In the genomic region with DNA sequence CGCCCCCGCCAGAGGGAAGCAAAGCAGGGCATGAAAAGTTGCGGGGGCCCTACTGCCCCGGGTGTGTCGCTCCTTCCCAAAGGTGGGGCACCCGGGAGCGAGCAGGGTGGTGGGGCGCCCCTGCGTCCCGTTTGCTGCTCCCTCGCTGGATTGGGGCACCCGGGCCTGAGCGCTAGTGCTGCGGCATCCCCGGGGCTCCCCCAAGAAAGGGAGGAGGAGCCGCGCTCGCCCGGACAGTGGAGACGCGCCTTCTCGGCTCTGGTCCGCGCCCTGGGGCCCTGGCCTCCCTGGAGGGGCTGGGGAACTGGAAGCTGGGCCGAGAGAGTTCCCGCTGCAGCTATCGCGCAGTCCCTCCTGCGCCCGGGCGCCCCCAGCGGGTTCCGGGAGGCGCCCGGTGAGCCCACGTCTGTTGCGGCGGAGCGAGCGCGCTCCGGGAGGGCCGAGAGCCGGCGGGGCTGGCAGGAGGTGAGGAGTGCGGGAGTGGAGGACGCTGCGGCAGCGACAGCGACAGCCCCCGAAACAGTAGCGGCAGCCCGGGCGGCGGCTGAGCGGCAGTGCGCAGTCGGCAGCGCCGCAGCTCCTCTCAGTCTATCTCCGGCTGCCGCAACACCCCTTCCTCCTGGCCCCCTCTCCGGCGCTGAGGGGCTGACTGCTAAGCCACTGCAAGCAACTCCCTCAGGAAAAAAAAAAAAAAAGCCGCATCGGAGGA, we compare ENCODE assay signal across 8 cellular contexts. TPM values are rescaled to one million over a fixed set of nuclear protein-coding genes. Genes with fewer than 3 reads are reported as not detected.
A peak's percentile ranks its signal among the peaks of the same experiment; 100 is the strongest.
DNase-seq lines count a peak whose midpoint lies in the region; ATAC-seq and TF ChIP-seq lines count a peak whose summit lies in the region.

No MANE protein-coding gene starts in this region.

- H3K27me3 Mint-ChIP-seq in Caco-2 (ENCODE audit: insufficient read depth, unreplicated experiment): peaks cover 35% of the 10 kb centered on the region
- H3K27me3 Mint-ChIP-seq in mesothelial cell of epicardium (ENCODE audit: low read depth): peaks cover 74% of the 10 kb centered on the region

- POLR2A ChIA-PET in Caco-2 (lab: Charles Lee): no interaction called here

- CTCF ChIA-PET in Caco-2 (lab: Charles Lee): interaction anchor here (1.1 kb wide), 1 partner anchor 29 kb away, joined by 4 read pairs; no protein-coding TSS in a partner anchor

- H3K9me3 Mint-ChIP-seq in Caco-2 (ENCODE audit: unreplicated experiment) (no peaks in the 10 kb centered on the region), mesothelial cell of epicardium (no peaks in the 10 kb centered on the region)

- ATAC-seq in SK-N-SH treated with all-trans-retinoic acid at 6 μM for 48 hours (peak; percentile 83), HG03565 (IDR thresholded peaks at IDR 0.05; ENCODE audit: unreplicated experiment) (no peak)

- H3K27ac ChIP-seq in tibial artery: peak overlapping the region; percentile 38 to 67

- intact Hi-C loops in Caco-2 (cut with micrococcal nuclease; ENCODE audit: unreplicated experiment): loop anchor here (10.0 kb wide), 1 partner anchor 720 kb away; no protein-coding TSS in a partner anchor
- intact Hi-C loops in tibial artery (cut with DNase I; ENCODE audit: low total_unique reads): no loop called here

- BruUV-seq in Caco-2 (replicated peaks; lab: Mats Ljungman, UMichigan): no TSS peak

- H3K9me3 ChIP-seq in Caco-2: no peaks in the 10 kb centered on the region
- H3K9me3 ChIP-seq in tibial artery: no peaks in the 10 kb centered on the region

- 0 out of 2 replicates have a peak, but pooled peaks cover 3% of the 10 kb centered on the region for H3K4me1 ChIP-seq in Caco-2
- H3K4me1 ChIP-seq in tibial artery: peaks cover 0 to 18% (median 8%) of the 10 kb centered on the region in 4 donors

- H3K36me3 ChIP-seq in Caco-2 (ENCODE audit: control insufficient read depth, insufficient read depth, low read length) (no peaks in the 10 kb centered on the region), H7 (replicated peaks; ENCODE audit: control insufficient read depth, insufficient read depth, low read length) (no peaks in the 10 kb centered on the region), tibial artery (no peaks in the 10 kb centered on the region)

- H3K4me3 ChIP-seq in Caco-2 (ENCODE audit: low read depth, low read length): peak overlapping the region; percentile 37
- peak overlapping the region; percentile 61 for H3K4me3 ChIP-seq in H7 (ENCODE audit: insufficient read depth, low read depth, low read length)
- H3K4me3 ChIP-seq in tibial artery: peak overlapping the region; percentile 54 to 75

- H3K27me3 ChIP-seq in Caco-2 (replicated peaks; ENCODE audit: control insufficient read depth, insufficient read depth, low read length) (0 out of 2 replicates have a peak, but pooled peaks cover 2% of the 10 kb centered on the region), H7 (ENCODE audit: control insufficient read depth, insufficient read depth, low read length) (peaks cover 51% of the 10 kb centered on the region), tibial artery (peaks cover 0 to 4% of the 10 kb centered on the region in 2 donors)

- peak in 1 of 2 experiments; percentile 34 for DNase-seq in Caco-2
- peak; percentile 84 for DNase-seq in H7
- DNase-seq in epidermal melanocyte (ENCODE audit: insufficient read length, low spot score): peak; percentile 45
- DNase-seq in mesothelial cell of epicardium (ENCODE audit: low spot score in 2 of 2, unreplicated experiment in 2 of 2): peak; percentile 31 to 62
- DNase-seq in tibial artery: peak in 1 of 2 donors; percentile 69
- no peak for DNase-seq in T-helper 9 cell

- H3K36me3 Mint-ChIP-seq in Caco-2 (ENCODE audit: insufficient read depth, unreplicated experiment) (no peaks in the 10 kb centered on the region), mesothelial cell of epicardium (no peaks in the 10 kb centered on the region)

- TF ChIP-seq CTCF in Caco-2 (IDR thresholded peaks at IDR 0.05; ENCODE audit: insufficient read depth in 1 of 2, low read depth in 1 of 2, low read length in 1 of 2, severe bottlenecking in 1 of 2, unreplicated experiment in 1 of 2) (no peak), mesothelial cell of epicardium (IDR thresholded peaks at IDR 0.05; ENCODE audit: unreplicated experiment) (no peak), tibial artery (IDR thresholded peaks at IDR 0.05) (no peak)

- H3K27ac Mint-ChIP-seq in Caco-2 (ENCODE audit: unreplicated experiment): no peak overlapping the region
- H3K27ac Mint-ChIP-seq in mesothelial cell of epicardium: no peak overlapping the region

- peak overlapping the region; percentile 72 for H3K4me3 Mint-ChIP-seq in Caco-2 (ENCODE audit: unreplicated experiment)
- peak overlapping the region; percentile 79 for H3K4me3 Mint-ChIP-seq in mesothelial cell of epicardium

- H3K4me1 Mint-ChIP-seq in Caco-2 (ENCODE audit: low read depth, unreplicated experiment) (no peaks in the 10 kb centered on the region), mesothelial cell of epicardium (peaks cover 16% of the 10 kb centered on the region)

TF ChIP-seq in SK-N-SH treated with all-trans-retinoic acid at 6 μM for 48 hours, 23 proteins besides CTCF, POLR2A, EP300 and RAD21:
- TF ChIP-seq, protein P1, sequence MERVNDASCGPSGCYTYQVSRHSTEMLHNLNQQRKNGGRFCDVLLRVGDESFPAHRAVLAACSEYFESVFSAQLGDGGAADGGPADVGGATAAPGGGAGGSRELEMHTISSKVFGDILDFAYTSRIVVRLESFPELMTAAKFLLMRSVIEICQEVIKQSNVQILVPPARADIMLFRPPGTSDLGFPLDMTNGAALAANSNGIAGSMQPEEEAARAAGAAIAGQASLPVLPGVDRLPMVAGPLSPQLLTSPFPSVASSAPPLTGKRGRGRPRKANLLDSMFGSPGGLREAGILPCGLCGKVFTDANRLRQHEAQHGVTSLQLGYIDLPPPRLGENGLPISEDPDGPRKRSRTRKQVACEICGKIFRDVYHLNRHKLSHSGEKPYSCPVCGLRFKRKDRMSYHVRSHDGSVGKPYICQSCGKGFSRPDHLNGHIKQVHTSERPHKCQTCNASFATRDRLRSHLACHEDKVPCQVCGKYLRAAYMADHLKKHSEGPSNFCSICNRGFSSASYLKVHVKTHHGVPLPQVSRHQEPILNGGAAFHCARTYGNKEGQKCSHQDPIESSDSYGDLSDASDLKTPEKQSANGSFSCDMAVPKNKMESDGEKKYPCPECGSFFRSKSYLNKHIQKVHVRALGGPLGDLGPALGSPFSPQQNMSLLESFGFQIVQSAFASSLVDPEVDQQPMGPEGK (CRISPR knock-in tag; IDR thresholded peaks at IDR 0.05; ENCODE audit: borderline replicate concordance): peak; percentile 65; the same call in 1 of the 2 replicates
- TF ChIP-seq ZFP3 (CRISPR knock-in tag; IDR thresholded peaks at IDR 0.05): 0 out of 2 replicates have a peak, but pooled peaks have one; percentile 58
- no peak for TF ChIP-seq GLIS3 (CRISPR knock-in tag; IDR thresholded peaks at IDR 0.05)
- TF ChIP-seq, protein P2, sequence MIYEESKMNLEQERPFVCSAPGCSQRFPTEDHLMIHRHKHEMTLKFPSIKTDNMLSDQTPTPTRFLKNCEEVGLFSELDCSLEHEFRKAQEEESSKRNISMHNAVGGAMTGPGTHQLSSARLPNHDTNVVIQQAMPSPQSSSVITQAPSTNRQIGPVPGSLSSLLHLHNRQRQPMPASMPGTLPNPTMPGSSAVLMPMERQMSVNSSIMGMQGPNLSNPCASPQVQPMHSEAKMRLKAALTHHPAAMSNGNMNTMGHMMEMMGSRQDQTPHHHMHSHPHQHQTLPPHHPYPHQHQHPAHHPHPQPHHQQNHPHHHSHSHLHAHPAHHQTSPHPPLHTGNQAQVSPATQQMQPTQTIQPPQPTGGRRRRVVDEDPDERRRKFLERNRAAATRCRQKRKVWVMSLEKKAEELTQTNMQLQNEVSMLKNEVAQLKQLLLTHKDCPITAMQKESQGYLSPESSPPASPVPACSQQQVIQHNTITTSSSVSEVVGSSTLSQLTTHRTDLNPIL (CRISPR knock-in tag; IDR thresholded peaks at IDR 0.05; ENCODE audit: low read depth): no peak
- TF ChIP-seq ZC3H10 (CRISPR knock-in tag; IDR thresholded peaks at IDR 0.05): no peak
- no peak for TF ChIP-seq OSR1 (CRISPR knock-in tag; IDR thresholded peaks at IDR 0.05)

RNA-seq across cellular contexts. Expression of a gene that starts 0.5 kb away (rescaled TPM):
- total RNA-seq in Caco-2 (2022) (not detected in 2 replicates), mesothelial cell of epicardium (1.7 to 3.0 TPM (median 2.1 TPM) in 3 replicates)
- total RNA-seq in H7 (2014; rRNA removed; shearing (Covaris generic)): 0.41 and 2.4 TPM in 2 replicates
